8 cellular contexts compared by ENCODE assay signal in genomic region chr4:113390850-113391249, GRCh38.
"Had no signal": no experiment of that assay in that cellular context is flagged by ENCODE, and none has a peak within 500 bp of the region (broad histone marks: within the 10 kb centered on the region; RNA-seq: fewer than 3 reads in every experiment).

No MANE protein-coding gene starts in this region.

- H2AFZ ChIP-seq: GM23248 had no signal

- H3K9me3 ChIP-seq: HAP-1 had no signal

- H3K27ac ChIP-seq: GM23248, HL-60 had no signal

- H3K36me3 ChIP-seq: HAP-1 had no signal

- H3K9ac ChIP-seq: GM23248 had no signal

- ATAC-seq: HCT116 had no signal

- DNase-seq: GM23248, GOT3, H7, HFFc6, KG1 had no signal

- H3K4me3 ChIP-seq: GM23248, HAP-1 had no signal
